In genomic region chr11:33699515-33700424, GRCh38 we compare ENCODE assay signal across 8 cellular contexts. TPM values are rescaled to one million over a fixed set of nuclear protein-coding genes. Genes with fewer than 3 reads are reported as not detected.
DNase-seq lines count a peak whose midpoint lies in the region; ATAC-seq and TF ChIP-seq lines count a peak whose summit lies in the region.

No MANE protein-coding gene starts in this region.

- H3K9me3 ChIP-seq in OCI-LY7 (ENCODE audit: low read length) = no peaks in the 10 kb centered on the region
- H3K9me3 ChIP-seq in osteoblast (ENCODE audit: low read depth, low read length) = no peaks in the 10 kb centered on the region

- H3K36me3 ChIP-seq in OCI-LY7 (ENCODE audit: insufficient read depth, low read length) = no peaks in the 10 kb centered on the region
- peaks cover 7% of the 10 kb centered on the region for H3K36me3 ChIP-seq in osteoblast (ENCODE audit: insufficient read depth, low read length)

- intact Hi-C loops in Calu3 (cut with micrococcal nuclease; ENCODE audit: unreplicated experiment) (no loop called here), OCI-LY7 (cut with micrococcal nuclease; ENCODE audit: unreplicated experiment) (no loop called here)

- no peaks in the 10 kb centered on the region for H3K27me3 Mint-ChIP-seq in Calu3 (ENCODE audit: unreplicated experiment)

- TF ChIP-seq CTCF in Calu3 (IDR thresholded peaks at IDR 0.05; ENCODE audit: unreplicated experiment) (no peak), OCI-LY7 (conservative IDR thresholded peaks at IDR 0.05; ENCODE audit: low read length) (no peak), osteoblast (IDR thresholded peaks at IDR 0.05; ENCODE audit: extremely low read depth, low read depth, low read length) (no peak)

- H3K79me2 ChIP-seq in OCI-LY7 (ENCODE audit: insufficient read depth, low read depth, low read length) = no peaks in the 10 kb centered on the region
- H3K79me2 ChIP-seq in osteoblast (ENCODE audit: insufficient read depth, low read length) = no peaks in the 10 kb centered on the region

- peak overlapping the region; percentile 94 for H3K27ac Mint-ChIP-seq in Calu3 (ENCODE audit: unreplicated experiment)

- H2AFZ ChIP-seq in OCI-LY7 (ENCODE audit: low read length) (no peak overlapping the region), osteoblast (ENCODE audit: low read length) (no peak overlapping the region)

- H3K4me1 ChIP-seq in OCI-LY7 (ENCODE audit: insufficient read depth, low read length, poor library complexity, severe bottlenecking) (peaks cover 18% of the 10 kb centered on the region), osteoblast (ENCODE audit: insufficient read depth, low read length) (peaks cover 64% of the 10 kb centered on the region)

- peaks cover 88% of the 10 kb centered on the region for H3K4me1 Mint-ChIP-seq in Calu3 (ENCODE audit: low read depth, unreplicated experiment)

- CTCF ChIA-PET in Calu3 (lab: Charles Lee) (interaction anchor here (1.3 to 5.6 kb wide), 4 partner anchors 9 to 43 kb away, joined by 4 to 54 read pairs (median 16); partner anchors contain the start of gene CD59), OCI-LY7 (lab: Charles Lee; ENCODE audit: unreplicated experiment) (interaction anchor here (2.5 kb wide), 1 partner anchor 42 kb away, joined by 6 read pairs; no protein-coding TSS in a partner anchor)

- peaks cover 92% of the 10 kb centered on the region for H3K36me3 Mint-ChIP-seq in Calu3 (ENCODE audit: insufficient read depth, unreplicated experiment)

- peak overlapping the region; percentile 70 for H3K4me3 Mint-ChIP-seq in Calu3 (ENCODE audit: low read depth, unreplicated experiment)

- H3K4me2 ChIP-seq in OCI-LY7 (ENCODE audit: low read length) (peak overlapping the region; percentile 80), osteoblast (ENCODE audit: insufficient read depth, low read length) (peak overlapping the region; percentile 78)

- no peaks in the 10 kb centered on the region for H3K27me3 ChIP-seq in osteoblast (ENCODE audit: insufficient read depth, low read length)

- DNase-seq in Calu3 (no peak), OCI-LY7 (ENCODE audit: low spot score) (no peak), osteoblast (ENCODE audit: insufficient read length, low spot score, missing footprints) (no peak), putamen (ENCODE audit: low spot score) (no peak), KG1 (lab: John Stamatoyannopoulos, UW) (no peak), NCI-H2227 treated with DMSO at 0.1 percent for 48 hours (lab: John Stamatoyannopoulos, UW) (no peak), inferior parietal cortex (ENCODE audit: extremely low spot score) (no peak)

- peak overlapping the region; percentile 75 for H3K4me3 ChIP-seq in OCI-LY7 (ENCODE audit: low read depth, low read length, poor library complexity, severe bottlenecking)
- peak overlapping the region; percentile 68 for H3K4me3 ChIP-seq in osteoblast (ENCODE audit: insufficient read depth, low read length)

- H4K20me1 ChIP-seq in OCI-LY7 (ENCODE audit: insufficient read depth, low read length) (no peaks in the 10 kb centered on the region), osteoblast (ENCODE audit: insufficient read depth, low read length) (no peaks in the 10 kb centered on the region)

- peak; percentile 44 for ATAC-seq in esophagus mucosa

- H3K9me3 Mint-ChIP-seq in Calu3 (ENCODE audit: low read depth, unreplicated experiment) = no peaks in the 10 kb centered on the region

- no TSS peak for BruUV-seq in Calu3 (replicated peaks; lab: Mats Ljungman, UMichigan)
- BruUV-seq in OCI-LY7 (replicated peaks; lab: Mats Ljungman, UMichigan) = no TSS peak

- POLR2A ChIA-PET in OCI-LY7 (lab: Charles Lee) = interaction anchor here (1.8 to 2.5 kb wide), 3 partner anchors 36 to 539 kb away, joined by 5 to 7 read pairs (median 6); partner anchors contain the start of genes CD59 and CSTF3

- H3K27ac ChIP-seq in OCI-LY7 (ENCODE audit: low read depth, low read length, poor library complexity, severe bottlenecking) = no peak overlapping the region
- H3K27ac ChIP-seq in osteoblast (ENCODE audit: low read depth, low read length) = peak overlapping the region; percentile 63

- H3K9me2 ChIP-seq in OCI-LY7 (ENCODE audit: insufficient read depth, low read length) = no peaks in the 10 kb centered on the region

RNA-seq across cellular contexts. Expression of gene C11orf91, which starts 0.9 kb away (rescaled TPM):
- total RNA-seq in Calu3 (2022) (5.8 and 7.6 TPM in 2 replicates), OCI-LY7 (2022) (not detected in 2 replicates), esophagus mucosa (1.1 TPM), osteoblast (not detected in 2 replicates)
- total RNA-seq in OCI-LY7 (2014; rRNA removed; shearing (Covaris generic)) = not detected in 2 replicates

RNA-seq across cellular contexts. Expression of gene CD59, which starts 36.5 kb away (rescaled TPM):
- total RNA-seq in Calu3 (2022) (1,185 and 1,281 TPM in 2 replicates), OCI-LY7 (2022) (35.5 and 40.4 TPM in 2 replicates), esophagus mucosa (319 TPM), osteoblast (345 and 377 TPM in 2 replicates)
- total RNA-seq in OCI-LY7 (2014; rRNA removed; shearing (Covaris generic)) = 12.7 and 20.2 TPM in 2 replicates
